In genomic region chr1:117093091-117093534, GRCh38 we compare ENCODE assay signal across 8 cellular contexts. TPM values are rescaled to one million over a fixed set of nuclear protein-coding genes. Genes with fewer than 3 reads are reported as not detected.
DNase-seq lines count a peak whose midpoint lies in the region; ATAC-seq and TF ChIP-seq lines count a peak whose summit lies in the region.

No MANE protein-coding gene starts in this region.

- peaks cover 53% of the 10 kb centered on the region for H3K4me1 Mint-ChIP-seq in mesothelial cell of epicardium
- peaks cover 0 to 7% (median 0%) of the 10 kb centered on the region in 4 donors for H3K4me1 Mint-ChIP-seq in naive thymus-derived CD8-positive, alpha-beta T cell

- H3K27me3 ChIP-seq in A673 (replicated peaks; ENCODE audit: insufficient read depth, low read depth, low read length, poor library complexity): no peaks in the 10 kb centered on the region
- no peaks in the 10 kb centered on the region for H3K27me3 ChIP-seq in IMR-90 (ENCODE audit: control insufficient read depth, insufficient read depth, low read length)

- peak overlapping the region; percentile 49 for H3K56ac ChIP-seq in IMR-90 (ENCODE audit: extremely low read depth, insufficient read depth, low read length)

- H3K4ac ChIP-seq in IMR-90 (ENCODE audit: low read depth, low read length): peak overlapping the region; percentile 76; the same call in 1 of the 2 replicates

- no peak for TF ChIP-seq RAD21 in IMR-90 (IDR thresholded peaks at IDR 0.05; ENCODE audit: low read length)

- peaks cover 0 to 8% of the 10 kb centered on the region in 2 experiments; a peak in 1 of 4 replicates for H3K79me1 ChIP-seq in IMR-90 (ENCODE audit: low read depth in 1 of 2, low read length in 2 of 2)

- peak overlapping the region; percentile 83; the same call in 2 of the 3 replicates for H2BK15ac ChIP-seq in IMR-90 (ENCODE audit: low read depth, low read length)

- H2AK5ac ChIP-seq in IMR-90 (ENCODE audit: low read depth, low read length): no peak overlapping the region

- peak overlapping the region; percentile 60 for H3K4me2 ChIP-seq in IMR-90 (ENCODE audit: low read depth, low read length)

- H3K4me3 Mint-ChIP-seq in mesothelial cell of epicardium: no peak overlapping the region
- H3K4me3 Mint-ChIP-seq in naive thymus-derived CD8-positive, alpha-beta T cell: no peak overlapping the region

- H4K91ac ChIP-seq in IMR-90 (ENCODE audit: insufficient read depth, low read depth, low read length): peak overlapping the region; percentile 90; the same call in 1 of the 2 replicates

- TF ChIP-seq CTCF in A673 (conservative IDR thresholded peaks at IDR 0.05; ENCODE audit: low read depth, low read length) (no peak), IMR-90 (conservative IDR thresholded peaks at IDR 0.05; ENCODE audit: low read depth, low read length) (no peak), coronary artery (IDR thresholded peaks at IDR 0.05) (no peak), mesothelial cell of epicardium (IDR thresholded peaks at IDR 0.05; ENCODE audit: unreplicated experiment) (no peak)

- H3K9me1 ChIP-seq in IMR-90 (ENCODE audit: insufficient read depth, low read length): peaks cover 25% of the 10 kb centered on the region

- peaks cover 3% of the 10 kb centered on the region; the same call in 1 of the 2 replicates for H4K20me1 ChIP-seq in IMR-90 (ENCODE audit: insufficient read depth, low read length)

- no peak overlapping the region for H2AFZ ChIP-seq in IMR-90 (replicated peaks; ENCODE audit: low read length, poor library complexity)

- 0% methylated on average over 3 of the region's 7 CpGs; no CpG with 5 or more reads in 1 of the 2 experiments for whole genome bisulfite sequencing in IMR-90 (ENCODE audit: extremely low coverage in 2 of 2, insufficient read length in 1 of 2), 2 experiments

- no peaks in the 10 kb centered on the region for H3K27me3 Mint-ChIP-seq in mesothelial cell of epicardium (ENCODE audit: low read depth)
- no peaks in the 10 kb centered on the region for H3K27me3 Mint-ChIP-seq in naive thymus-derived CD8-positive, alpha-beta T cell

- no peak overlapping the region; the same call in 1 of the 2 replicates for H3K18ac ChIP-seq in IMR-90 (ENCODE audit: low read depth, low read length)

- H2BK120ac ChIP-seq in IMR-90 (ENCODE audit: low read depth, low read length): peak overlapping the region; percentile 86; the same call in 1 of the 2 replicates

- BruUV-seq in A673 (replicated peaks; lab: Mats Ljungman, UMichigan) (no TSS peak), IMR-90 (replicated peaks; lab: Mats Ljungman, UMichigan) (no TSS peak)

- H3K4me3 ChIP-seq in A673 (ENCODE audit: low read depth, low read length, poor library complexity, severe bottlenecking) (no peak overlapping the region), IMR-90 (ENCODE audit: insufficient read depth, low read depth, low read length) (no peak overlapping the region), coronary artery (no peak overlapping the region)

- H4K5ac ChIP-seq in IMR-90 (ENCODE audit: low read depth, low read length): no peak overlapping the region; the same call in 1 of the 2 replicates

- in situ Hi-C loops in IMR-90 (cut with MboI; ENCODE audit: low sequenced_read_pairs): no loop called here

- peak overlapping the region; percentile 86 for H2BK5ac ChIP-seq in IMR-90 (ENCODE audit: low read depth, low read length, poor library complexity, severe bottlenecking)

- no peaks in the 10 kb centered on the region for H3K9me3 ChIP-seq in A673 (ENCODE audit: low read depth, low read length, poor library complexity, severe bottlenecking)
- H3K9me3 ChIP-seq in IMR-90 (ENCODE audit: control insufficient read depth, insufficient read depth, low read length): no peaks in the 10 kb centered on the region

- peaks cover 19% of the 10 kb centered on the region for H3K36me3 Mint-ChIP-seq in mesothelial cell of epicardium
- H3K36me3 Mint-ChIP-seq in naive thymus-derived CD8-positive, alpha-beta T cell: peaks cover 20 to 86% (median 49%) of the 10 kb centered on the region in 3 donors

- ATAC-seq in IMR-90 (ENCODE audit: low read depth): peak; percentile 93
- ATAC-seq in GM18502 (IDR thresholded peaks at IDR 0.05; ENCODE audit: poor library complexity, unreplicated experiment): no peak
- ATAC-seq in naive thymus-derived CD8-positive, alpha-beta T cell: no peak
- no peak for ATAC-seq in HG03175 (IDR thresholded peaks at IDR 0.05; ENCODE audit: unreplicated experiment)

- H3K23ac ChIP-seq in IMR-90 (ENCODE audit: low read depth, low read length): no peak overlapping the region

- intact Hi-C loops in A673 (cut with micrococcal nuclease; ENCODE audit: unreplicated experiment): no loop called here
- intact Hi-C loops in IMR-90 (cut with micrococcal nuclease): no loop called here

- H2AK9ac ChIP-seq in IMR-90 (replicated peaks; ENCODE audit: low read depth, low read length, poor library complexity): no peak overlapping the region

- peak overlapping the region; percentile 78 for H2BK20ac ChIP-seq in IMR-90 (ENCODE audit: low read depth, low read length)

- TF ChIP-seq POLR2A in IMR-90 (IDR thresholded peaks at IDR 0.05; ENCODE audit: low read depth, low read length): peak; percentile 39; the same call in 1 of the 2 replicates

- no peak overlapping the region for H3K9ac ChIP-seq in IMR-90 (ENCODE audit: low read depth, low read length)

- peak overlapping the region in 1 of 2 experiments; percentile 70; a peak in 1 of 4 replicates for H4K8ac ChIP-seq in IMR-90 (ENCODE audit: low read depth in 2 of 2, low read length in 2 of 2)

- peaks cover 21% of the 10 kb centered on the region for H3K4me1 ChIP-seq in A673 (ENCODE audit: insufficient read depth, low read length, poor library complexity, severe bottlenecking)
- H3K4me1 ChIP-seq in IMR-90 (ENCODE audit: control insufficient read depth, insufficient read depth, low read length): peaks cover 24% of the 10 kb centered on the region

- dilution Hi-C loops in IMR-90 (cut with HindIII; ENCODE audit: low sequenced_read_pairs, unreplicated experiment): no loop called here

- no peak overlapping the region for H3K14ac ChIP-seq in IMR-90 (replicated peaks; ENCODE audit: low read depth, low read length)

- H3K27ac ChIP-seq in A673 (ENCODE audit: low read depth, low read length, poor library complexity, severe bottlenecking) (peak overlapping the region; percentile 45), IMR-90 (ENCODE audit: insufficient read depth, low read length) (peak overlapping the region; percentile 62; the same call in 1 of the 2 replicates), coronary artery (peak overlapping the region; percentile 40 to 49)

- H3K9me3 Mint-ChIP-seq in mesothelial cell of epicardium: no peaks in the 10 kb centered on the region
- no peaks in the 10 kb centered on the region for H3K9me3 Mint-ChIP-seq in naive thymus-derived CD8-positive, alpha-beta T cell

- POLR2A ChIA-PET in A673 (lab: Charles Lee; ENCODE audit: low non-redundant PET): no interaction called here
- POLR2A ChIA-PET in IMR-90 (lab: Charles Lee; ENCODE audit: unreplicated experiment): interaction anchor here (1.1 kb wide), 1 partner anchor 149 kb away, joined by 3 read pairs; no protein-coding TSS in a partner anchor
- POLR2A ChIA-PET in naive thymus-derived CD8-positive, alpha-beta T cell (lab: Charles Lee): no interaction called here

- DNase-seq in A673 (ENCODE audit: low spot score) (peak; percentile 59), IMR-90 (peak; percentile 100), coronary artery (ENCODE audit: low spot score) (no peak), mesothelial cell of epicardium (ENCODE audit: low spot score in 2 of 2, unreplicated experiment in 2 of 2) (no peak), SHP77 (lab: John Stamatoyannopoulos, UW) (no peak)
- DNase-seq in naive thymus-derived CD8-positive, alpha-beta T cell: no peak

- H3K36me3 ChIP-seq in A673 (ENCODE audit: insufficient read depth, low read length, poor library complexity, severe bottlenecking) (peaks cover 71% of the 10 kb centered on the region), IMR-90 (ENCODE audit: control insufficient read depth, insufficient read depth, low read length) (no peaks in the 10 kb centered on the region)

- CTCF ChIA-PET in A673 (lab: Charles Lee) (interaction anchor here (1.2 to 1.4 kb wide), 2 partner anchors 26 to 191 kb away, joined by 4 to 5 read pairs; no protein-coding TSS in a partner anchor), IMR-90 (lab: Yijun Ruan, JAX) (interaction anchor here (0.6 to 2.8 kb wide), 7 partner anchors 12 to 192 kb away, joined by 3 to 11 read pairs (median 5); no protein-coding TSS in a partner anchor)

- peak overlapping the region; percentile 74 for H3K27ac Mint-ChIP-seq in mesothelial cell of epicardium
- H3K27ac Mint-ChIP-seq in naive thymus-derived CD8-positive, alpha-beta T cell: peak overlapping the region in 1 of 10 donors; percentile 37

TF ChIP-seq in IMR-90, 13 proteins besides CTCF, POLR2A, EP300 and RAD21 (continues in another document):
- peak; percentile 58 for TF ChIP-seq CEBPB (IDR thresholded peaks at IDR 0.05; ENCODE audit: low read depth, low read length)
- TF ChIP-seq FOS (IDR thresholded peaks at IDR 0.05; ENCODE audit: low read depth, low read length): peak; percentile 60; the same call in 1 of the 2 replicates
- TF ChIP-seq SMC3 (IDR thresholded peaks at IDR 0.05; ENCODE audit: low read depth, low read length): no peak
- no peak; the same call in 1 of the 2 replicates for TF ChIP-seq CHD1 (IDR thresholded peaks at IDR 0.05; ENCODE audit: low read depth, low read length)
- peak; percentile 77 for TF ChIP-seq BHLHE40 (IDR thresholded peaks at IDR 0.05; ENCODE audit: low read depth, low read length)
- TF ChIP-seq RCOR1 (IDR thresholded peaks at IDR 0.05; ENCODE audit: insufficient replicate concordance, low read length): no peak
- peak; percentile 89 for TF ChIP-seq NFE2L2 (IDR thresholded peaks at IDR 0.05; ENCODE audit: low read depth, low read length)

RNA-seq across cellular contexts. Expression of gene TRIM45, which starts 28.4 kb away (rescaled TPM):
- total RNA-seq in A673 (2021): 3.2 and 6.7 TPM in 2 replicates
- total RNA-seq in IMR-90 (2012; rRNA removed): 1.7 and 2.0 TPM in 2 replicates
- 4.1 and 5.1 TPM in 2 replicates for polyA plus RNA-seq in IMR-90 (2012; rRNA removed)
- 2.1 and 2.9 TPM in 2 replicates for polyA plus RNA-seq in IMR-90 (2012; cell fraction: cytosol; rRNA removed)
- 19.8 and 36.5 TPM in 2 replicates for polyA plus RNA-seq in IMR-90 (2012; cell fraction: nucleus; rRNA removed; ENCODE audit: low replicate concordance)
- total RNA-seq in mesothelial cell of epicardium: 39.1 to 41.5 TPM (median 40.0 TPM) in 3 replicates
- under 1 TPM in 1 of 2 experiments, not detected in 1; 0.14 TPM for total RNA-seq in naive thymus-derived CD8-positive, alpha-beta T cell
- polyA plus RNA-seq in naive thymus-derived CD8-positive, alpha-beta T cell: under 1 TPM in 1 of 3 donors, not detected in 2; 0.19 TPM

RNA-seq across cellular contexts. Expression of gene TTF2, which starts 33.0 kb away (rescaled TPM):
- total RNA-seq in A673 (2021) (89.1 and 91.4 TPM in 2 replicates), IMR-90 (2012; rRNA removed) (12.5 and 14.7 TPM in 2 replicates), mesothelial cell of epicardium (38.4 to 40.6 TPM (median 40.6 TPM) in 3 replicates)
- 9.6 and 11.5 TPM in 2 replicates for polyA plus RNA-seq in IMR-90 (2012; rRNA removed)
- 5.1 and 9.9 TPM in 2 replicates for polyA plus RNA-seq in IMR-90 (2012; cell fraction: cytosol; rRNA removed)
- polyA plus RNA-seq in IMR-90 (2012; cell fraction: nucleus; rRNA removed; ENCODE audit: low replicate concordance): 9.3 and 14.6 TPM in 2 replicates
- total RNA-seq in naive thymus-derived CD8-positive, alpha-beta T cell: 10 to 100 TPM; 29.5 to 31.0 TPM
- polyA plus RNA-seq in naive thymus-derived CD8-positive, alpha-beta T cell: 10 to 100 TPM; 10.8 to 13.4 (median 11.7) TPM

Comparison
In these comparisons a context has a peak if more than half of its experiments do, and no peak if none do; other contexts are left out.
1. DNase-seq: peak in A673 (single experiment) and IMR-90 (single experiment); none in coronary artery (single experiment), mesothelial cell of epicardium (0 of 2), SHP77 (0 of 2) and naive thymus-derived CD8-positive, alpha-beta T cell (0 of 10).
2. Peak in every context shown above with its lines, with median percentiles within 50 percentile points of each other: H3K27ac ChIP-seq.